In genomic region chr6:38302081-38302480, GRCh38 we compare ENCODE assay signal across 23 cellular contexts.
DNase-seq lines count a peak whose midpoint lies in the region; ATAC-seq and TF ChIP-seq lines count a peak whose summit lies in the region.
"Had no signal": no experiment of that assay in that cellular context is flagged by ENCODE, and none has a peak within 500 bp of the region (broad histone marks: within the 10 kb centered on the region; RNA-seq: fewer than 3 reads in every experiment).

No MANE protein-coding gene starts in this region.

- H2BK120ac ChIP-seq in IMR-90 (ENCODE audit: low read depth, low read length): no peak overlapping the region

- H3K4me2 ChIP-seq in IMR-90 (ENCODE audit: low read depth, low read length): no peak overlapping the region

- no peak overlapping the region for H2AFZ ChIP-seq in IMR-90 (replicated peaks; ENCODE audit: low read length, poor library complexity)

- H3K14ac ChIP-seq in IMR-90 (replicated peaks; ENCODE audit: low read depth, low read length): peak overlapping the region; percentile 45; the same call in 1 of the 2 replicates

- no peaks in the 10 kb centered on the region for H4K20me1 ChIP-seq in IMR-90 (ENCODE audit: insufficient read depth, low read length)

- in situ Hi-C loops in IMR-90 (cut with MboI; ENCODE audit: low sequenced_read_pairs): no loop called here
- in situ Hi-C loops in brain microvascular endothelial cell (cut with HindIII; ENCODE audit: low pct_ligation_motif_present, low sequenced_read_pairs): no loop called here

- H2BK5ac ChIP-seq in IMR-90 (ENCODE audit: low read depth, low read length, poor library complexity, severe bottlenecking): no peak overlapping the region

- H3K27ac Mint-ChIP-seq in activated CD8-positive, alpha-beta memory T cell treated with anti-CD3 and anti-CD28 coated beads, Interleukin-2, amount 10 ng/mL, durations not matched to agents 7 days and 5 days: no peak overlapping the region
- H3K27ac Mint-ChIP-seq: T-cell had no signal

- H3K27me3 ChIP-seq in IMR-90 (ENCODE audit: control insufficient read depth, insufficient read depth, low read length) (no peaks in the 10 kb centered on the region), brain microvascular endothelial cell (replicated peaks) (no peaks in the 10 kb centered on the region)

- H4K5ac ChIP-seq in IMR-90 (ENCODE audit: low read depth, low read length): no peak overlapping the region

- no peak overlapping the region for H3K4me3 Mint-ChIP-seq in activated CD8-positive, alpha-beta memory T cell treated with anti-CD3 and anti-CD28 coated beads, Interleukin-2, amount 10 ng/mL, durations not matched to agents 7 days and 5 days
- H3K4me3 Mint-ChIP-seq: T-cell had no signal

- H3K36me3 Mint-ChIP-seq in activated CD8-positive, alpha-beta memory T cell treated with anti-CD3 and anti-CD28 coated beads, Interleukin-2, amount 10 ng/mL, durations not matched to agents 7 days and 5 days: no peaks in the 10 kb centered on the region

- no peaks in the 10 kb centered on the region for H3K27me3 Mint-ChIP-seq in activated CD8-positive, alpha-beta memory T cell treated with anti-CD3 and anti-CD28 coated beads, Interleukin-2, amount 10 ng/mL, durations not matched to agents 7 days and 5 days
- H3K27me3 Mint-ChIP-seq: T-cell had no signal

- intact Hi-C loops in IMR-90 (cut with micrococcal nuclease): no loop called here

- peak; percentile 29 for DNase-seq in EH (ENCODE audit: low read depth)
- peak; percentile 58 for DNase-seq in IMR-90
- peak; percentile 24 for DNase-seq in brain microvascular endothelial cell
- DNase-seq in kidney tubule cell (ENCODE audit: low spot score): peak; percentile 23
- DNase-seq in NCI-H2029 treated with DMSO at 0.1 percent for 48 hours (lab: John Stamatoyannopoulos, UW): no peak
- DNase-seq in activated CD8-positive, alpha-beta memory T cell treated with anti-CD3 and anti-CD28 coated beads, Interleukin-2, amount 10 ng/mL, durations not matched to agents 7 days and 5 days: no peak
- no peak for DNase-seq in HT-29 (ENCODE audit: low spot score)
- DNase-seq: AML-193; DMS79; Kasumi-1; NCI-H1105; NCI-H1694; NCI-H510A; NCI-H748 treated with DMSO at 0.1 percent for 48 hours; NK-92 treated with Interleukin-12 subunit alpha and Interleukin-12 subunit beta, amount 100 ng/mL, for 24 hours; OCI-M1; RPMI8226; SIG-M5; T-cell had no signal

- POLR2A ChIA-PET in IMR-90 (lab: Charles Lee; ENCODE audit: unreplicated experiment): no interaction called here

- H2BK20ac ChIP-seq in IMR-90 (ENCODE audit: low read depth, low read length): peak overlapping the region; percentile 5; the same call in 1 of the 2 replicates

- H3K23ac ChIP-seq in IMR-90 (ENCODE audit: low read depth, low read length): no peak overlapping the region

- TF ChIP-seq RAD21 in IMR-90 (IDR thresholded peaks at IDR 0.05; ENCODE audit: low read length): no peak

- H3K56ac ChIP-seq in IMR-90 (ENCODE audit: extremely low read depth, insufficient read depth, low read length): no peak overlapping the region

- no peak overlapping the region for H3K4me3 ChIP-seq in IMR-90 (ENCODE audit: insufficient read depth, low read depth, low read length)
- H3K4me3 ChIP-seq in brain microvascular endothelial cell (ENCODE audit: low read depth, low read length): no peak overlapping the region

- H2BK15ac ChIP-seq in IMR-90 (ENCODE audit: low read depth, low read length): no peak overlapping the region

- TF ChIP-seq CTCF in IMR-90 (conservative IDR thresholded peaks at IDR 0.05; ENCODE audit: low read depth, low read length) (no peak), brain microvascular endothelial cell (IDR thresholded peaks at IDR 0.05; ENCODE audit: low read depth, low read length, missing control alignments) (no peak)

- H3K36me3 ChIP-seq in IMR-90 (ENCODE audit: control insufficient read depth, insufficient read depth, low read length): no peaks in the 10 kb centered on the region
- H3K36me3 ChIP-seq in brain microvascular endothelial cell (replicated peaks): no peaks in the 10 kb centered on the region

- H3K9me3 ChIP-seq in IMR-90 (ENCODE audit: control insufficient read depth, insufficient read depth, low read length): no peaks in the 10 kb centered on the region

- H4K91ac ChIP-seq in IMR-90 (ENCODE audit: insufficient read depth, low read depth, low read length): no peak overlapping the region

- H3K27ac ChIP-seq in IMR-90 (ENCODE audit: insufficient read depth, low read length): no peak overlapping the region
- no peak overlapping the region for H3K27ac ChIP-seq in brain microvascular endothelial cell
- H3K27ac ChIP-seq: 22Rv1, C4-2B had no signal

- dilution Hi-C loops in IMR-90 (cut with HindIII; ENCODE audit: low sequenced_read_pairs, unreplicated experiment): no loop called here

- peaks cover 2% of the 10 kb centered on the region; the same call in 1 of the 2 replicates for H3K4me1 ChIP-seq in IMR-90 (ENCODE audit: control insufficient read depth, insufficient read depth, low read length)

- no peak overlapping the region for H3K4ac ChIP-seq in IMR-90 (ENCODE audit: low read depth, low read length)

- BruUV-seq in IMR-90 (replicated peaks; lab: Mats Ljungman, UMichigan): no TSS peak

- peaks cover 3% of the 10 kb centered on the region for H3K9me3 Mint-ChIP-seq in activated CD8-positive, alpha-beta memory T cell treated with anti-CD3 and anti-CD28 coated beads, Interleukin-2, amount 10 ng/mL, durations not matched to agents 7 days and 5 days (ENCODE audit: low read depth)

- peaks cover 5% of the 10 kb centered on the region for H3K4me1 Mint-ChIP-seq in activated CD8-positive, alpha-beta memory T cell treated with anti-CD3 and anti-CD28 coated beads, Interleukin-2, amount 10 ng/mL, durations not matched to agents 7 days and 5 days
- H3K4me1 Mint-ChIP-seq: T-cell had no signal

- no peak overlapping the region for H3K18ac ChIP-seq in IMR-90 (ENCODE audit: low read depth, low read length)

- H2AK9ac ChIP-seq in IMR-90 (replicated peaks; ENCODE audit: low read depth, low read length, poor library complexity): no peak overlapping the region

- H2AK5ac ChIP-seq in IMR-90 (ENCODE audit: low read depth, low read length): no peak overlapping the region

- TF ChIP-seq POLR2A in IMR-90 (IDR thresholded peaks at IDR 0.05; ENCODE audit: low read depth, low read length): no peak

- ATAC-seq in IMR-90 (ENCODE audit: low read depth): no peak
- ATAC-seq in activated CD8-positive, alpha-beta memory T cell treated with anti-CD3 and anti-CD28 coated beads, Interleukin-2, amount 10 ng/mL, durations not matched to agents 7 days and 5 days: no peak
- ATAC-seq in GM21360 (IDR thresholded peaks at IDR 0.05; ENCODE audit: unreplicated experiment): no peak
- ATAC-seq: SK-N-SH treated with all-trans-retinoic acid at 6 μM for 48 hours, T-cell had no signal

- no peaks in the 10 kb centered on the region for H3K79me1 ChIP-seq in IMR-90 (ENCODE audit: low read depth in 1 of 2, low read length in 2 of 2)

- no peaks in the 10 kb centered on the region for H3K9me1 ChIP-seq in IMR-90 (ENCODE audit: insufficient read depth, low read length)

- H3K9ac ChIP-seq in IMR-90 (ENCODE audit: low read depth, low read length): no peak overlapping the region

- CTCF ChIA-PET in IMR-90 (lab: Yijun Ruan, JAX): interaction anchor here (0.7 kb wide), 1 partner anchor 36 kb away, joined by 3 read pairs; no protein-coding TSS in a partner anchor
- CTCF ChIA-PET in activated CD8-positive, alpha-beta memory T cell treated with anti-CD3 and anti-CD28 coated beads, Interleukin-2, amount 10 ng/mL, durations not matched to agents 7 days and 5 days (lab: Charles Lee): no interaction called here

- no peak overlapping the region; a peak in 1 of 4 replicates for H4K8ac ChIP-seq in IMR-90 (ENCODE audit: low read depth in 2 of 2, low read length in 2 of 2)

- WGBS in IMR-90 (ENCODE audit: extremely low coverage in 2 of 2, insufficient read length in 1 of 2), 2 experiments: no CpG with 5 or more reads among the region's 1 CpG

TF ChIP-seq in IMR-90, 13 proteins besides CTCF, POLR2A, EP300 and RAD21:
- TF ChIP-seq CHD1 (IDR thresholded peaks at IDR 0.05; ENCODE audit: low read depth, low read length): no peak
- no peak for TF ChIP-seq BHLHE40 (IDR thresholded peaks at IDR 0.05; ENCODE audit: low read depth, low read length)
- TF ChIP-seq FOS (IDR thresholded peaks at IDR 0.05; ENCODE audit: low read depth, low read length): no peak
- no peak for TF ChIP-seq NFE2L2 (IDR thresholded peaks at IDR 0.05; ENCODE audit: low read depth, low read length)
- no peak for TF ChIP-seq CEBPB (IDR thresholded peaks at IDR 0.05; ENCODE audit: low read depth, low read length)
- no peak for TF ChIP-seq MXI1 (IDR thresholded peaks at IDR 0.05; ENCODE audit: borderline replicate concordance, low read depth, low read length)
- no peak for TF ChIP-seq RFX5 (IDR thresholded peaks at IDR 0.05; ENCODE audit: low read depth, low read length)
- no peak for TF ChIP-seq SMC3 (IDR thresholded peaks at IDR 0.05; ENCODE audit: low read depth, low read length)
- no peak for TF ChIP-seq MAFK (IDR thresholded peaks at IDR 0.05; ENCODE audit: low read depth, low read length)
- TF ChIP-seq MAZ (IDR thresholded peaks at IDR 0.05; ENCODE audit: borderline replicate concordance, low read depth, low read length): no peak
- no peak for TF ChIP-seq USF2 (IDR thresholded peaks at IDR 0.05; ENCODE audit: low read depth, low read length)
- no peak for TF ChIP-seq RCOR1 (IDR thresholded peaks at IDR 0.05; ENCODE audit: insufficient replicate concordance, low read length)
- TF ChIP-seq ELK1 (IDR thresholded peaks at IDR 0.05; ENCODE audit: borderline replicate concordance, low read depth, low read length): no peak
TF ChIP-seq in IMR-90: peak in this region for 0.

Comparison
In these comparisons a context has a peak if more than half of its experiments do, and no peak if none do; other contexts are left out.
1. DNase-seq: peak in EH (single experiment), IMR-90 (single experiment), brain microvascular endothelial cell (single experiment) and kidney tubule cell (single experiment); none in NCI-H2029 treated with DMSO at 0.1 percent for 48 hours (single experiment), activated CD8-positive, alpha-beta memory T cell treated with anti-CD3 and anti-CD28 coated beads, Interleukin-2, amount 10 ng/mL, durations not matched to agents 7 days and 5 days (single experiment) and HT-29 (single experiment).